In genomic region chr10:73875139-73875475, GRCh38 we compare ENCODE assay signal across 8 cellular contexts. TPM values are rescaled to one million over a fixed set of nuclear protein-coding genes. Genes with fewer than 3 reads are reported as not detected.
DNase-seq lines count a peak whose midpoint lies in the region; ATAC-seq and TF ChIP-seq lines count a peak whose summit lies in the region.

No MANE protein-coding gene starts in this region.

- H3K27ac ChIP-seq in ACC112 (ENCODE audit: low read depth, low read length) (no peak overlapping the region), HUES64 (ENCODE audit: low read depth, low read length) (no peak overlapping the region), body of pancreas (peak overlapping the region in 3 of 4 donors; percentile 58 to 69 (median 68)), muscle layer of colon (ENCODE audit: low read depth, low read length) (peak overlapping the region; percentile 73)

- H3K4me3 ChIP-seq in ACC112 (ENCODE audit: low read depth, low read length) (peak overlapping the region; percentile 87), HUES64 (ENCODE audit: low read length) (peak overlapping the region; percentile 76), body of pancreas (peak overlapping the region in 1 of 2 donors; percentile 53), muscle layer of colon (ENCODE audit: low read depth in 1 of 2, low read length in 2 of 2) (peak overlapping the region in 1 of 2 donors; percentile 68)

- DNase-seq in body of pancreas = no peak
- no peak for DNase-seq in NCI-H1417 treated with DMSO at 0.1 percent for 48 hours (lab: John Stamatoyannopoulos, UW)
- DNase-seq in LoVo (ENCODE audit: low spot score) = no peak
- DNase-seq in ACHN = no peak

- H3K36me3 ChIP-seq in ACC112 (ENCODE audit: insufficient read depth, low read length) (no peaks in the 10 kb centered on the region), HUES64 (ENCODE audit: insufficient read depth, low read length) (peaks cover 22% of the 10 kb centered on the region), body of pancreas (replicated peaks in 1 of 2; ENCODE audit: insufficient read depth in 1 of 2, low read depth in 2 of 2) (no peaks in the 10 kb centered on the region), muscle layer of colon (ENCODE audit: insufficient read depth, low read length) (peaks cover 16% of the 10 kb centered on the region)

- H3K9me3 ChIP-seq in HUES64 (ENCODE audit: insufficient read depth, low read depth, low read length) (no peaks in the 10 kb centered on the region), body of pancreas (no peaks in the 10 kb centered on the region), muscle layer of colon (ENCODE audit: low read length) (no peaks in the 10 kb centered on the region)

- no peak for TF ChIP-seq CTCF in body of pancreas (IDR thresholded peaks at IDR 0.05)

- intact Hi-C loops in body of pancreas (cut with DNase I) = no loop called here

- WGBS in HUES64 = 77% methylated on average over 3 of the region's 3 CpGs
- 44% methylated on average over 3 of the region's 3 CpGs for WGBS in body of pancreas, 2 donors

- no peak overlapping the region for H2AFZ ChIP-seq in ACC112 (ENCODE audit: low read length, unreplicated experiment)

- ATAC-seq in GM19023 (IDR thresholded peaks at IDR 0.05; ENCODE audit: unreplicated experiment) (peak; percentile 16), body of pancreas (no peak)

- H3K4me1 ChIP-seq in ACC112 (ENCODE audit: control insufficient read depth, insufficient read depth, low read length, unreplicated experiment) (peaks cover 20% of the 10 kb centered on the region), HUES64 (ENCODE audit: insufficient read depth, low read length) (peaks cover 8% of the 10 kb centered on the region), body of pancreas (peaks cover 30% of the 10 kb centered on the region), muscle layer of colon (ENCODE audit: insufficient read depth, low read length) (peaks cover 39% of the 10 kb centered on the region)

- H3K9ac ChIP-seq in HUES64 (ENCODE audit: low read depth, low read length) (peak overlapping the region; percentile 58), muscle layer of colon (ENCODE audit: low read length) (no peak overlapping the region)

- TF ChIP-seq POLR2A in body of pancreas (IDR thresholded peaks at IDR 0.05) = no peak

- in situ Hi-C loops in ACHN (cut with HindIII; ENCODE audit: low pct_ligation_motif_present, low pct_unique_long_range_greater_than_20kb, low sequenced_read_pairs) = loop anchor here (25.0 kb wide), 1 partner anchor 212 kb away; no protein-coding TSS in a partner anchor

- H3K27me3 ChIP-seq in ACC112 (ENCODE audit: insufficient read depth, low read length) (no peaks in the 10 kb centered on the region), HUES64 (ENCODE audit: insufficient read depth, low read length) (peaks cover 5% of the 10 kb centered on the region; the same call in 1 of the 2 replicates), body of pancreas (no peaks in the 10 kb centered on the region), muscle layer of colon (ENCODE audit: control insufficient read depth in 1 of 2, insufficient read depth in 2 of 2, low read length in 2 of 2) (no peaks in the 10 kb centered on the region)

- peaks cover 5% of the 10 kb centered on the region for H3K79me2 ChIP-seq in ACC112 (ENCODE audit: control insufficient read depth, insufficient read depth, low read length, unreplicated experiment)

RNA-seq across cellular contexts. Expression of gene CAMK2G, which starts 0.8 kb away (rescaled TPM):
- 19.8 TPM for polyA plus RNA-seq in HUES64 (2013, experiment 1 of 2)
- 21.2 TPM for polyA plus RNA-seq in HUES64 (2013, experiment 2 of 2)
- total RNA-seq in body of pancreas = 10 to 100 TPM; 14.8 to 17.4 TPM

RNA-seq across cellular contexts. Expression of gene PLAU, which starts 35.8 kb away (rescaled TPM):
- 12.1 TPM for polyA plus RNA-seq in HUES64 (2013, experiment 1 of 2)
- 16.0 TPM for polyA plus RNA-seq in HUES64 (2013, experiment 2 of 2)
- total RNA-seq in body of pancreas = 1 to 10 TPM; 1.6 to 4.3 TPM

Comparison
In these comparisons a context has a peak if more than half of its experiments do, and no peak if none do; other contexts are left out.
1. H3K27ac ChIP-seq: peak in body of pancreas (3 of 4) and muscle layer of colon (single experiment); none in ACC112 (single experiment) and HUES64 (single experiment).